1 cellular context compared by ENCODE assay signal in genomic region chr7:122143751-122144711, GRCh38.
TF ChIP-seq lines count a peak whose summit lies in the region.

AASS (minus strand) TSS chr7:122144249; CDS start chr7:122133726, 10,523 bp downstream.

TF ChIP-seq in HepG2, 621 proteins besides CTCF, POLR2A, EP300 and RAD21 (continued from another document and continues in another):
- TF ChIP-seq, protein P1, sequence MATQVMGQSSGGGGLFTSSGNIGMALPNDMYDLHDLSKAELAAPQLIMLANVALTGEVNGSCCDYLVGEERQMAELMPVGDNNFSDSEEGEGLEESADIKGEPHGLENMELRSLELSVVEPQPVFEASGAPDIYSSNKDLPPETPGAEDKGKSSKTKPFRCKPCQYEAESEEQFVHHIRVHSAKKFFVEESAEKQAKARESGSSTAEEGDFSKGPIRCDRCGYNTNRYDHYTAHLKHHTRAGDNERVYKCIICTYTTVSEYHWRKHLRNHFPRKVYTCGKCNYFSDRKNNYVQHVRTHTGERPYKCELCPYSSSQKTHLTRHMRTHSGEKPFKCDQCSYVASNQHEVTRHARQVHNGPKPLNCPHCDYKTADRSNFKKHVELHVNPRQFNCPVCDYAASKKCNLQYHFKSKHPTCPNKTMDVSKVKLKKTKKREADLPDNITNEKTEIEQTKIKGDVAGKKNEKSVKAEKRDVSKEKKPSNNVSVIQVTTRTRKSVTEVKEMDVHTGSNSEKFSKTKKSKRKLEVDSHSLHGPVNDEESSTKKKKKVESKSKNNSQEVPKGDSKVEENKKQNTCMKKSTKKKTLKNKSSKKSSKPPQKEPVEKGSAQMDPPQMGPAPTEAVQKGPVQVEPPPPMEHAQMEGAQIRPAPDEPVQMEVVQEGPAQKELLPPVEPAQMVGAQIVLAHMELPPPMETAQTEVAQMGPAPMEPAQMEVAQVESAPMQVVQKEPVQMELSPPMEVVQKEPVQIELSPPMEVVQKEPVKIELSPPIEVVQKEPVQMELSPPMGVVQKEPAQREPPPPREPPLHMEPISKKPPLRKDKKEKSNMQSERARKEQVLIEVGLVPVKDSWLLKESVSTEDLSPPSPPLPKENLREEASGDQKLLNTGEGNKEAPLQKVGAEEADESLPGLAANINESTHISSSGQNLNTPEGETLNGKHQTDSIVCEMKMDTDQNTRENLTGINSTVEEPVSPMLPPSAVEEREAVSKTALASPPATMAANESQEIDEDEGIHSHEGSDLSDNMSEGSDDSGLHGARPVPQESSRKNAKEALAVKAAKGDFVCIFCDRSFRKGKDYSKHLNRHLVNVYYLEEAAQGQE (IDR thresholded peaks at IDR 0.05; ENCODE audit: borderline replicate concordance in 1 of 2, low read depth in 1 of 2, low read length in 2 of 2) = no peak
- TF ChIP-seq ZNF891 (CRISPR knock-in tag; IDR thresholded peaks at IDR 0.05) (no peak), SIN3B (IDR thresholded peaks at IDR 0.05; ENCODE audit: low read length) (no peak), MXD4 (CRISPR knock-in tag; IDR thresholded peaks at IDR 0.05) (no peak), ZNF556 (CRISPR knock-in tag; IDR thresholded peaks at IDR 0.05; ENCODE audit: borderline replicate concordance) (peak; percentile 33; the same call in 1 of the 2 replicates), KLF13 (CRISPR knock-in tag; IDR thresholded peaks at IDR 0.05) (no peak), TMF1 (CRISPR knock-in tag; IDR thresholded peaks at IDR 0.05; ENCODE audit: low read depth) (no peak), ZNF432 (CRISPR knock-in tag; IDR thresholded peaks at IDR 0.05; ENCODE audit: borderline replicate concordance) (no peak), HOXD1 (CRISPR knock-in tag; IDR thresholded peaks at IDR 0.05) (no peak), ZNF678 (CRISPR knock-in tag; IDR thresholded peaks at IDR 0.05) (no peak), JUNB (CRISPR knock-in tag; IDR thresholded peaks at IDR 0.05; ENCODE audit: borderline replicate concordance) (no peak), STAG1 (CRISPR knock-in tag; IDR thresholded peaks at IDR 0.05) (no peak), SUZ12 (IDR thresholded peaks at IDR 0.05; ENCODE audit: low read depth, low read length) (no peak), TOPORS (CRISPR knock-in tag; IDR thresholded peaks at IDR 0.05) (no peak), ZKSCAN1 (IDR thresholded peaks at IDR 0.05; ENCODE audit: low read length) (no peak), PHF5A (CRISPR knock-in tag; IDR thresholded peaks at IDR 0.05; ENCODE audit: low read depth, unreplicated experiment) (no peak), ZNF546 (CRISPR knock-in tag; conservative IDR thresholded peaks at IDR 0.05) (no peak), TCF7L2 (IDR thresholded peaks at IDR 0.05; ENCODE audit: low read depth, low read length) (no peak), ZNF672 (CRISPR knock-in tag; IDR thresholded peaks at IDR 0.05) (no peak), SIX4 (CRISPR knock-in tag; IDR thresholded peaks at IDR 0.05) (no peak; the same call in 1 of the 2 replicates), ASH2L (IDR thresholded peaks at IDR 0.05; ENCODE audit: insufficient read length, low read depth, low read length) (peak; percentile 96), NFIB (CRISPR knock-in tag; IDR thresholded peaks at IDR 0.05; ENCODE audit: borderline replicate concordance) (no peak), TBX2 (CRISPR knock-in tag; IDR thresholded peaks at IDR 0.05; ENCODE audit: borderline replicate concordance) (no peak; the same call in none of the 2 replicates), HNRNPL (IDR thresholded peaks at IDR 0.05; ENCODE audit: low read depth, low read length) (no peak), ESRRA (CRISPR knock-in tag; IDR thresholded peaks at IDR 0.05; ENCODE audit: low read depth) (no peak; the same call in 1 of the 2 replicates), ZNF7 (CRISPR knock-in tag; IDR thresholded peaks at IDR 0.05) (no peak), EEA1 (CRISPR knock-in tag; IDR thresholded peaks at IDR 0.05; ENCODE audit: borderline replicate concordance) (no peak), GLI4 (CRISPR knock-in tag; IDR thresholded peaks at IDR 0.05; ENCODE audit: borderline replicate concordance) (no peak), RORA (CRISPR knock-in tag; IDR thresholded peaks at IDR 0.05) (no peak), HIC2 (CRISPR knock-in tag; IDR thresholded peaks at IDR 0.05; ENCODE audit: low read depth) (no peak), ZNF510 (CRISPR knock-in tag; IDR thresholded peaks at IDR 0.05; ENCODE audit: low read depth) (peak; percentile 30; the same call in 1 of the 2 replicates), ZNF281 (CRISPR knock-in tag; IDR thresholded peaks at IDR 0.05; ENCODE audit: borderline replicate concordance) (no peak), SOX5 (CRISPR knock-in tag; IDR thresholded peaks at IDR 0.05; ENCODE audit: borderline replicate concordance) (no peak), NCOA1 (CRISPR knock-in tag; IDR thresholded peaks at IDR 0.05) (no peak), PAF1 (CRISPR knock-in tag; IDR thresholded peaks at IDR 0.05) (no peak), MBNL3 (CRISPR knock-in tag; conservative IDR thresholded peaks at IDR 0.05) (no peak), ZEB1 (IDR thresholded peaks at IDR 0.05; ENCODE audit: insufficient replicate concordance, low read depth) (no peak), ZNF468 (CRISPR knock-in tag; IDR thresholded peaks at IDR 0.05) (no peak), CC2D1A (CRISPR knock-in tag; IDR thresholded peaks at IDR 0.05) (no peak; the same call in 1 of the 2 replicates), RXRA (CRISPR knock-in tag; IDR thresholded peaks at IDR 0.05) (peak; percentile 57)
- TF ChIP-seq, protein P2, sequence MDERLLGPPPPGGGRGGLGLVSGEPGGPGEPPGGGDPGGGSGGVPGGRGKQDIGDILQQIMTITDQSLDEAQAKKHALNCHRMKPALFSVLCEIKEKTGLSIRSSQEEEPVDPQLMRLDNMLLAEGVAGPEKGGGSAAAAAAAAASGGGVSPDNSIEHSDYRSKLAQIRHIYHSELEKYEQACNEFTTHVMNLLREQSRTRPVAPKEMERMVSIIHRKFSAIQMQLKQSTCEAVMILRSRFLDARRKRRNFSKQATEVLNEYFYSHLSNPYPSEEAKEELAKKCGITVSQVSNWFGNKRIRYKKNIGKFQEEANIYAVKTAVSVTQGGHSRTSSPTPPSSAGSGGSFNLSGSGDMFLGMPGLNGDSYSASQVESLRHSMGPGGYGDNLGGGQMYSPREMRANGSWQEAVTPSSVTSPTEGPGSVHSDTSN (CRISPR knock-in tag; IDR thresholded peaks at IDR 0.05) = no peak
- TF ChIP-seq, protein P3, sequence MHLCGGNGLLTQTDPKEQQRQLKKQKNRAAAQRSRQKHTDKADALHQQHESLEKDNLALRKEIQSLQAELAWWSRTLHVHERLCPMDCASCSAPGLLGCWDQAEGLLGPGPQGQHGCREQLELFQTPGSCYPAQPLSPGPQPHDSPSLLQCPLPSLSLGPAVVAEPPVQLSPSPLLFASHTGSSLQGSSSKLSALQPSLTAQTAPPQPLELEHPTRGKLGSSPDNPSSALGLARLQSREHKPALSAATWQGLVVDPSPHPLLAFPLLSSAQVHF (CRISPR knock-in tag; IDR thresholded peaks at IDR 0.05) = no peak
- TF ChIP-seq, protein P4, sequence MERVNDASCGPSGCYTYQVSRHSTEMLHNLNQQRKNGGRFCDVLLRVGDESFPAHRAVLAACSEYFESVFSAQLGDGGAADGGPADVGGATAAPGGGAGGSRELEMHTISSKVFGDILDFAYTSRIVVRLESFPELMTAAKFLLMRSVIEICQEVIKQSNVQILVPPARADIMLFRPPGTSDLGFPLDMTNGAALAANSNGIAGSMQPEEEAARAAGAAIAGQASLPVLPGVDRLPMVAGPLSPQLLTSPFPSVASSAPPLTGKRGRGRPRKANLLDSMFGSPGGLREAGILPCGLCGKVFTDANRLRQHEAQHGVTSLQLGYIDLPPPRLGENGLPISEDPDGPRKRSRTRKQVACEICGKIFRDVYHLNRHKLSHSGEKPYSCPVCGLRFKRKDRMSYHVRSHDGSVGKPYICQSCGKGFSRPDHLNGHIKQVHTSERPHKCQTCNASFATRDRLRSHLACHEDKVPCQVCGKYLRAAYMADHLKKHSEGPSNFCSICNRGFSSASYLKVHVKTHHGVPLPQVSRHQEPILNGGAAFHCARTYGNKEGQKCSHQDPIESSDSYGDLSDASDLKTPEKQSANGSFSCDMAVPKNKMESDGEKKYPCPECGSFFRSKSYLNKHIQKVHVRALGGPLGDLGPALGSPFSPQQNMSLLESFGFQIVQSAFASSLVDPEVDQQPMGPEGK (CRISPR knock-in tag; IDR thresholded peaks at IDR 0.05) = 0 out of 2 replicates have a peak, but pooled peaks have one; percentile 47
- TF ChIP-seq, protein P5, sequence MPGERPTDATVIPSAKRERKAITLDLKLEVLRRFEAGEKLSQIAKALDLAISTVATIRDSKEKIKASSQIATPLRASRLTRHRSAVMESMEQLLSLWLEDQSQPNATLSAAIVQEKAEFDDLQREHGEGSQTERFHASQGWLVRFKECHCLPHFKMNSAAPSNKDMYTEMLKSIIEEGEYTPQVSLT (CRISPR knock-in tag; IDR thresholded peaks at IDR 0.05; ENCODE audit: borderline replicate concordance, low read depth) = no peak
- TF ChIP-seq, protein P6, sequence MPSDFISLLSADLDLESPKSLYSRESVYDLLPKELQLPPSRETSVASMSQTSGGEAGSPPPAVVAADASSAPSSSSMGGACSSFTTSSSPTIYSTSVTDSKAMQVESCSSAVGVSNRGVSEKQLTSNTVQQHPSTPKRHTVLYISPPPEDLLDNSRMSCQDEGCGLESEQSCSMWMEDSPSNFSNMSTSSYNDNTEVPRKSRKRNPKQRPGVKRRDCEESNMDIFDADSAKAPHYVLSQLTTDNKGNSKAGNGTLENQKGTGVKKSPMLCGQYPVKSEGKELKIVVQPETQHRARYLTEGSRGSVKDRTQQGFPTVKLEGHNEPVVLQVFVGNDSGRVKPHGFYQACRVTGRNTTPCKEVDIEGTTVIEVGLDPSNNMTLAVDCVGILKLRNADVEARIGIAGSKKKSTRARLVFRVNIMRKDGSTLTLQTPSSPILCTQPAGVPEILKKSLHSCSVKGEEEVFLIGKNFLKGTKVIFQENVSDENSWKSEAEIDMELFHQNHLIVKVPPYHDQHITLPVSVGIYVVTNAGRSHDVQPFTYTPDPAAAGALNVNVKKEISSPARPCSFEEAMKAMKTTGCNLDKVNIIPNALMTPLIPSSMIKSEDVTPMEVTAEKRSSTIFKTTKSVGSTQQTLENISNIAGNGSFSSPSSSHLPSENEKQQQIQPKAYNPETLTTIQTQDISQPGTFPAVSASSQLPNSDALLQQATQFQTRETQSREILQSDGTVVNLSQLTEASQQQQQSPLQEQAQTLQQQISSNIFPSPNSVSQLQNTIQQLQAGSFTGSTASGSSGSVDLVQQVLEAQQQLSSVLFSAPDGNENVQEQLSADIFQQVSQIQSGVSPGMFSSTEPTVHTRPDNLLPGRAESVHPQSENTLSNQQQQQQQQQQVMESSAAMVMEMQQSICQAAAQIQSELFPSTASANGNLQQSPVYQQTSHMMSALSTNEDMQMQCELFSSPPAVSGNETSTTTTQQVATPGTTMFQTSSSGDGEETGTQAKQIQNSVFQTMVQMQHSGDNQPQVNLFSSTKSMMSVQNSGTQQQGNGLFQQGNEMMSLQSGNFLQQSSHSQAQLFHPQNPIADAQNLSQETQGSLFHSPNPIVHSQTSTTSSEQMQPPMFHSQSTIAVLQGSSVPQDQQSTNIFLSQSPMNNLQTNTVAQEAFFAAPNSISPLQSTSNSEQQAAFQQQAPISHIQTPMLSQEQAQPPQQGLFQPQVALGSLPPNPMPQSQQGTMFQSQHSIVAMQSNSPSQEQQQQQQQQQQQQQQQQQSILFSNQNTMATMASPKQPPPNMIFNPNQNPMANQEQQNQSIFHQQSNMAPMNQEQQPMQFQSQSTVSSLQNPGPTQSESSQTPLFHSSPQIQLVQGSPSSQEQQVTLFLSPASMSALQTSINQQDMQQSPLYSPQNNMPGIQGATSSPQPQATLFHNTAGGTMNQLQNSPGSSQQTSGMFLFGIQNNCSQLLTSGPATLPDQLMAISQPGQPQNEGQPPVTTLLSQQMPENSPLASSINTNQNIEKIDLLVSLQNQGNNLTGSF (CRISPR knock-in tag; IDR thresholded peaks at IDR 0.05) = no peak
- TF ChIP-seq, protein P7, sequence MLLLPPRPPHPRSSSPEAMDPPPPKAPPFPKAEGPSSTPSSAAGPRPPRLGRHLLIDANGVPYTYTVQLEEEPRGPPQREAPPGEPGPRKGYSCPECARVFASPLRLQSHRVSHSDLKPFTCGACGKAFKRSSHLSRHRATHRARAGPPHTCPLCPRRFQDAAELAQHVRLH (CRISPR knock-in tag; IDR thresholded peaks at IDR 0.05; ENCODE audit: borderline replicate concordance, low read depth) = 0 out of 2 replicates have a peak, but pooled peaks have one; percentile 25
